ENCODE assay signal across 1 cellular context in genomic region chr6:161138545-161139303, GRCh38.
TF ChIP-seq lines count a peak whose summit lies in the region.

No MANE protein-coding gene starts in this region.

TF ChIP-seq in HepG2, 621 proteins besides CTCF, POLR2A, EP300 and RAD21 (continued from another document):
- TF ChIP-seq KIAA2018 (CRISPR knock-in tag; IDR thresholded peaks at IDR 0.05; ENCODE audit: borderline replicate concordance) (no peak), ZNF263 (CRISPR knock-in tag; IDR thresholded peaks at IDR 0.05) (peak; percentile 84), TMF1 (CRISPR knock-in tag; IDR thresholded peaks at IDR 0.05; ENCODE audit: low read depth) (no peak), ZNF138 (CRISPR knock-in tag; IDR thresholded peaks at IDR 0.05; ENCODE audit: low read depth) (no peak)
